In genomic region chrX:9533611-9534010, GRCh38 we compare ENCODE assay signal across 1 cellular context.
TF ChIP-seq lines count a peak whose summit lies in the region.

No MANE protein-coding gene starts in this region.

TF ChIP-seq in GM23338, 12 proteins besides CTCF, POLR2A, EP300 and RAD21:
- TF ChIP-seq ZNF331 (CRISPR knock-in tag; IDR thresholded peaks at IDR 0.05; ENCODE audit: low read depth) (no peak), POLR2AphosphoS5 (IDR thresholded peaks at IDR 0.05; ENCODE audit: low read depth) (no peak), STAT1 (IDR thresholded peaks at IDR 0.05; ENCODE audit: unreplicated experiment) (no peak), JUNB (IDR thresholded peaks at IDR 0.05; ENCODE audit: unreplicated experiment) (no peak), REST (IDR thresholded peaks at IDR 0.05; ENCODE audit: unreplicated experiment) (no peak), NANOG (IDR thresholded peaks at IDR 0.05; ENCODE audit: borderline replicate concordance) (no peak), EZH2 (IDR thresholded peaks at IDR 0.05; ENCODE audit: low read depth, unreplicated experiment) (no peak), CREB1 (CRISPR knock-in tag; IDR thresholded peaks at IDR 0.05; ENCODE audit: low read depth) (no peak), ETS1 (IDR thresholded peaks at IDR 0.05) (no peak), ZNF114 (CRISPR knock-in tag; IDR thresholded peaks at IDR 0.05) (no peak), EZH2phosphoT487 (IDR thresholded peaks at IDR 0.05; ENCODE audit: unreplicated experiment) (no peak)
- TF ChIP-seq, protein P1, sequence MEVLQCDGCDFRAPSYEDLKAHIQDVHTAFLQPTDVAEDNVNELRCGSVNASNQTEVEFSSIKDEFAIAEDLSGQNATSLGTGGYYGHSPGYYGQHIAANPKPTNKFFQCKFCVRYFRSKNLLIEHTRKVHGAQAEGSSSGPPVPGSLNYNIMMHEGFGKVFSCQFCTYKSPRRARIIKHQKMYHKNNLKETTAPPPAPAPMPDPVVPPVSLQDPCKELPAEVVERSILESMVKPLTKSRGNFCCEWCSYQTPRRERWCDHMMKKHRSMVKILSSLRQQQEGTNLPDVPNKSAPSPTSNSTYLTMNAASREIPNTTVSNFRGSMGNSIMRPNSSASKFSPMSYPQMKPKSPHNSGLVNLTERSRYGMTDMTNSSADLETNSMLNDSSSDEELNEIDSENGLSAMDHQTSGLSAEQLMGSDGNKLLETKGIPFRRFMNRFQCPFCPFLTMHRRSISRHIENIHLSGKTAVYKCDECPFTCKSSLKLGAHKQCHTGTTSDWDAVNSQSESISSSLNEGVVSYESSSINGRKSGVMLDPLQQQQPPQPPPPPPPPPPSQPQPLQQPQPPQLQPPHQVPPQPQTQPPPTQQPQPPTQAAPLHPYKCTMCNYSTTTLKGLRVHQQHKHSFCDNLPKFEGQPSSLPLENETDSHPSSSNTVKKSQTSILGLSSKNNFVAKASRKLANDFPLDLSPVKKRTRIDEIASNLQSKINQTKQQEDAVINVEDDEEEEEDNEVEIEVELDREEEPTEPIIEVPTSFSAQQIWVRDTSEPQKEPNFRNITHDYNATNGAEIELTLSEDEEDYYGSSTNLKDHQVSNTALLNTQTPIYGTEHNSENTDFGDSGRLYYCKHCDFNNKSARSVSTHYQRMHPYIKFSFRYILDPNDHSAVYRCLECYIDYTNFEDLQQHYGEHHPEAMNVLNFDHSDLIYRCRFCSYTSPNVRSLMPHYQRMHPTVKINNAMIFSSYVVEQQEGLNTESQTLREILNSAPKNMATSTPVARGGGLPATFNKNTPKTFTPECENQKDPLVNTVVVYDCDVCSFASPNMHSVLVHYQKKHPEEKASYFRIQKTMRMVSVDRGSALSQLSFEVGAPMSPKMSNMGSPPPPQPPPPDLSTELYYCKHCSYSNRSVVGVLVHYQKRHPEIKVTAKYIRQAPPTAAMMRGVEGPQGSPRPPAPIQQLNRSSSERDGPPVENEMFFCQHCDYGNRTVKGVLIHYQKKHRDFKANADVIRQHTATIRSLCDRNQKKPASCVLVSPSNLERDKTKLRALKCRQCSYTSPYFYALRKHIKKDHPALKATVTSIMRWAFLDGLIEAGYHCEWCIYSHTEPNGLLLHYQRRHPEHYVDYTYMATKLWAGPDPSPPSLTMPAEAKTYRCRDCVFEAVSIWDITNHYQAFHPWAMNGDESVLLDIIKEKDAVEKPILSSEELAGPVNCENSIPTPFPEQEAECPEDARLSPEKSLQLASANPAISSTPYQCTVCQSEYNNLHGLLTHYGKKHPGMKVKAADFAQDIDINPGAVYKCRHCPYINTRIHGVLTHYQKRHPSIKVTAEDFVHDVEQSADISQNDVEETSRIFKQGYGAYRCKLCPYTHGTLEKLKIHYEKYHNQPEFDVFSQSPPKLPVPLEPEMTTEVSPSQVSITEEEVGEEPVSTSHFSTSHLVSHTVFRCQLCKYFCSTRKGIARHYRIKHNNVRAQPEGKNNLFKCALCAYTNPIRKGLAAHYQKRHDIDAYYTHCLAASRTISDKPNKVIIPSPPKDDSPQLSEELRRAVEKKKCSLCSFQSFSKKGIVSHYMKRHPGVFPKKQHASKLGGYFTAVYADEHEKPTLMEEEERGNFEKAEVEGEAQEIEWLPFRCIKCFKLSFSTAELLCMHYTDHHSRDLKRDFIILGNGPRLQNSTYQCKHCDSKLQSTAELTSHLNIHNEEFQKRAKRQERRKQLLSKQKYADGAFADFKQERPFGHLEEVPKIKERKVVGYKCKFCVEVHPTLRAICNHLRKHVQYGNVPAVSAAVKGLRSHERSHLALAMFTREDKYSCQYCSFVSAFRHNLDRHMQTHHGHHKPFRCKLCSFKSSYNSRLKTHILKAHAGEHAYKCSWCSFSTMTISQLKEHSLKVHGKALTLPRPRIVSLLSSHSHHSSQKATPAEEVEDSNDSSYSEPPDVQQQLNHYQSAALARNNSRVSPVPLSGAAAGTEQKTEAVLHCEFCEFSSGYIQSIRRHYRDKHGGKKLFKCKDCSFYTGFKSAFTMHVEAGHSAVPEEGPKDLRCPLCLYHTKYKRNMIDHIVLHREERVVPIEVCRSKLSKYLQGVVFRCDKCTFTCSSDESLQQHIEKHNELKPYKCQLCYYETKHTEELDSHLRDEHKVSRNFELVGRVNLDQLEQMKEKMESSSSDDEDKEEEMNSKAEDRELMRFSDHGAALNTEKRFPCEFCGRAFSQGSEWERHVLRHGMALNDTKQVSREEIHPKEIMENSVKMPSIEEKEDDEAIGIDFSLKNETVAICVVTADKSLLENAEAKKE (CRISPR knock-in tag; IDR thresholded peaks at IDR 0.05), result no peak
